ENCODE assay signal across 14 cellular contexts in the genomic region with DNA sequence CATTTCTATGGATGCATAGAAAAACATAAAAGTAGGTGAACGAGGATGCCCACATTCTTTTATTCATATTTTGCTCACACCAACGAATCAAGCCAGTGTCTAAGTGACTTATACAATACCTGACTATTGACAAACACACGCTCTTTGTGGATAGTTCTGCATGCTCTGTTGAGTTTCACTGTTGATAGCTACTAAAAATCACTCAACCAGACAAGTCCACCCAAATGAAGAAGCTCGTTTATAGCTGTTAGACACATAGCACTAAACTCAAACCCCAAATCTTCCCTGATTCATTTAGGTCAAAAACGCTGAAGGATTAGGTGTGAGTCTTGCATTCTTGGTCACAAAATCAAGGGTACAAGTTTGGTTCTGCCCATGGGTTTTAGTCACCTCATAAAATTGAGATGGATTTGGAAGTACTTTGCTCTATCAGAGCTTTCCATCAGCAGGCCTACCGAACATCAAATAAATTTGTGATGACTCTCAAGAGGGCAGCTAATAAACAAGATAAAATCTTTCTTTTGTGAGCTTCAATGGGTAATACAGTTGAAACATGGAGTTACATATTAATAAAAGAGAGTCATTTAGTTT.
"Had no signal": no experiment of that assay in that cellular context is flagged by ENCODE, and none has a peak within 500 bp of the region (broad histone marks: within the 10 kb centered on the region; RNA-seq: fewer than 3 reads in every experiment).

No MANE protein-coding gene starts in this region.

- H3K27ac ChIP-seq: brain microvascular endothelial cell, foreskin keratinocyte, thoracic aorta had no signal

- H3K4me3 ChIP-seq: thoracic aorta had no signal

- ATAC-seq: activated T-helper 17 cell treated with anti-CD3 and anti-CD28 coated beads, Interleukin-2, amount 50 U/mL, for 72 hours; foreskin keratinocyte; natural killer cell treated with Interleukin-12 subunit alpha and Interleukin-12 subunit beta and Interleukin-15 and Interleukin-18, amount 100 ng/mL, for 72 hours; stimulated activated effector memory CD8-positive, alpha-beta T cell treated with anti-CD3 and anti-CD28 coated beads, Interleukin-12 subunit alpha, Interleukin-12 subunit beta, amount 100 ng/mL, for 72 hours had no signal

- DNase-seq: activated CD4-positive, alpha-beta T cell treated with anti-CD3 and anti-CD28 coated beads for 1 hour; activated CD4-positive, alpha-beta T cell treated with anti-CD3 and anti-CD28 coated beads, Interleukin-2, amount 50 U/mL, for 48 hours; activated naive CD4-positive, alpha-beta T cell treated with Interleukin-2 at 50 U/mL for 16 hours; anterior cingulate cortex; brain microvascular endothelial cell; cortex of kidney; effector CD4-positive, alpha-beta T cell; kidney glomerular epithelial cell; retina had no signal
